8 cellular contexts compared by ENCODE assay signal in the genomic region with DNA sequence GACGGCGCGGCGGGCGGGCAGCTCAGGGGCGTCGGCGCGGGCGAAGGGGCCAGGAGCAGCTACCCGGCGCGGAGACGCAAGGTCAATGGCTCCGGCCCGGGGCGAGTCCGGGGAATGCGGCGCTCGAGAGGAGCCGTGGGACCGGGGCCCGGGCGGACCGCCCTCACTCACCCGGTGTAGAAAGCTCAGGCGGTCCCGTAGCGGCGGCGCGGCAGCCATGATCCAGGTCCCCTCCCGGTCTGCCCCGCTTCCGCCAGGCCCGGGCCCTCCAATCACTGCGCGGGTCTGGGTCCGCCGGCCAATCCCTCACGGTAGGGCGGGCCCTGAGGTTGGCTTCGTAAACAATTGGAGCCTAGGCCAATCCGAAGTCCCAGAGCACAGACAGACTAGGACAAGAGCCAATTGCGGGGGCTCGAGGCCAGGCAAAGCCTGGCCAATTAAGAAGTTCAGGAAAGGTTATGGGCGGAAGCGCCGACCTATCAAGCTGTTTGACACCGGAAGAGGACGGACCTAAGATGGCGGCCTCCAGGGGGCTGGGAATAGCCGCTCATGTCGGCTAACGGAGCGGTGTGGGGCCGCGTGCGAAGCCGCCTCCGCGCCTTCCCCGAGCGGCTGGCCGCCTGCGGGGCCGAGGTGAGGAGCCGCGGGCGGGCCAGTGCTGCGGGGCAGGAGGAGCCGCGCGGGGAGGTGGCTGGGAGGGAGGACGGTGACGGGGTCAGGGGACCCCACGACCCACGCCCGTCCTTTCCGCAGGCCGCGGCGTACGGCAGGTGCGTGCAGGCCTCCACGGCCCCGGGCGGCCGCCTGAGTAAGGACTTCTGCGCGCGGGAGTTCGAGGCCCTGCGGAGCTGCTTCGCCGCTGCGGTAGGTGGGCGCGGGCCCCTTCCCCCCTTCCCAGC. TPM values are rescaled to one million over a fixed set of nuclear protein-coding genes. Genes with fewer than 3 reads are reported as not detected.
DNase-seq lines count a peak whose midpoint lies in the region; ATAC-seq and TF ChIP-seq lines count a peak whose summit lies in the region.

A gene with protein sequence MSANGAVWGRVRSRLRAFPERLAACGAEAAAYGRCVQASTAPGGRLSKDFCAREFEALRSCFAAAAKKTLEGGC (plus strand): TSS at position 504 of the 899 bp plus-strand sequence. CDS start 46 bp downstream, at position 550.
TSS of gene TEPSIN (minus strand) at position 241 of the 899 bp plus-strand sequence. CDS start at position 219, 22 bp downstream.

- ATAC-seq in GM21515 (IDR thresholded peaks at IDR 0.05; ENCODE audit: unreplicated experiment): peak; percentile 88

- 0 out of 2 replicates have a peak, but pooled peaks cover 4% of the 10 kb centered on the region for H4K20me1 ChIP-seq in OCI-LY3 (ENCODE audit: insufficient read depth, low read length)

- H3K9me3 ChIP-seq in OCI-LY3 (ENCODE audit: insufficient read depth, low read length): no peaks in the 10 kb centered on the region

- peaks cover 41% of the 10 kb centered on the region for H3K79me2 ChIP-seq in OCI-LY3 (ENCODE audit: low read length)

- peaks cover 10% of the 10 kb centered on the region for H3K27me3 Mint-ChIP-seq in endothelial cell (ENCODE audit: unreplicated experiment)
- no peaks in the 10 kb centered on the region for H3K27me3 Mint-ChIP-seq in mesothelial cell of epicardium (ENCODE audit: low read depth)

- peak within 1 kb of the TSS; percentile 78 for H3K9ac ChIP-seq in OCI-LY3 (ENCODE audit: low read length)

- no peaks in the 10 kb centered on the region for H3K27me3 ChIP-seq in OCI-LY3 (ENCODE audit: low read depth, low read length)

- TF ChIP-seq CTCF in OCI-LY3 (IDR thresholded peaks at IDR 0.05; ENCODE audit: low read depth, low read length) (no peak), endothelial cell (IDR thresholded peaks at IDR 0.05; ENCODE audit: unreplicated experiment) (no peak), mesothelial cell of epicardium (IDR thresholded peaks at IDR 0.05; ENCODE audit: unreplicated experiment) (no peak)

- H3K4me3 Mint-ChIP-seq in endothelial cell (ENCODE audit: unreplicated experiment) (peak within 1 kb of the TSS; percentile 96), mesothelial cell of epicardium (peak within 1 kb of the TSS; percentile 91)

- H3K4me1 Mint-ChIP-seq in endothelial cell (ENCODE audit: unreplicated experiment) (peaks cover 9% of the 10 kb centered on the region), mesothelial cell of epicardium (peaks cover 22% of the 10 kb centered on the region)

- DNase-seq in D341Med (ENCODE audit: low spot score) (peak; percentile 100), HuH-7 (ENCODE audit: low spot score) (peak; percentile 100), endothelial cell (ENCODE audit: low spot score) (peak; percentile 93), mesothelial cell of epicardium (ENCODE audit: low spot score in 2 of 2, unreplicated experiment in 2 of 2) (peak; percentile 92 to 94)
- DNase-seq in activated CD8-positive, alpha-beta memory T cell treated with anti-CD3 and anti-CD28 coated beads, Interleukin-2, amount 50 U/mL, for 48 hours: peak; percentile 94
- DNase-seq in stimulated activated CD8-positive, alpha-beta memory T cell treated with anti-CD3 and anti-CD28 coated beads, Interleukin-15, amount 100 ng/mL, for 48 hours (ENCODE audit: low read depth in 2 of 2): peak; percentile 92 to 93

- peaks cover 18% of the 10 kb centered on the region for H3K36me3 ChIP-seq in OCI-LY3 (replicated peaks; ENCODE audit: low read depth, low read length)

- H2AFZ ChIP-seq in OCI-LY3 (ENCODE audit: low read depth, low read length): no peak within 1 kb of the TSS

- H3K9me3 Mint-ChIP-seq in endothelial cell (ENCODE audit: unreplicated experiment): no peaks in the 10 kb centered on the region
- no peaks in the 10 kb centered on the region for H3K9me3 Mint-ChIP-seq in mesothelial cell of epicardium

- H3K27ac Mint-ChIP-seq in endothelial cell (ENCODE audit: unreplicated experiment): peak within 1 kb of the TSS; percentile 86
- peak within 1 kb of the TSS; percentile 94 for H3K27ac Mint-ChIP-seq in mesothelial cell of epicardium

- peaks cover 23% of the 10 kb centered on the region for H3K4me1 ChIP-seq in OCI-LY3 (ENCODE audit: low read length)

- peak within 1 kb of the TSS; percentile 96 for H3K4me2 ChIP-seq in OCI-LY3 (ENCODE audit: low read length)

- peak within 1 kb of the TSS; percentile 92 for H3K4me3 ChIP-seq in OCI-LY3 (ENCODE audit: low read length)

- peak within 1 kb of the TSS; percentile 64 for H3K27ac ChIP-seq in OCI-LY3 (ENCODE audit: low read length)

- H3K36me3 Mint-ChIP-seq in endothelial cell (ENCODE audit: low read depth, unreplicated experiment) (peaks cover 6% of the 10 kb centered on the region), mesothelial cell of epicardium (peaks cover 8% of the 10 kb centered on the region)

RNA-seq across cellular contexts. Expression of the first gene that starts in this region (rescaled TPM):
- total RNA-seq in endothelial cell (ENCODE audit: unreplicated experiment) (31.2 TPM), mesothelial cell of epicardium (46.8 to 47.6 TPM (median 47.3 TPM) in 3 replicates)

RNA-seq across cellular contexts. Expression of gene TEPSIN, which starts in this region (rescaled TPM):
- total RNA-seq in endothelial cell (ENCODE audit: unreplicated experiment) (43.8 TPM), mesothelial cell of epicardium (44.6 to 49.2 TPM (median 45.0 TPM) in 3 replicates)

Comparison
In these comparisons a context has a peak if more than half of its experiments do, and no peak if none do; other contexts are left out.
1. Peak in every context shown above with its lines: DNase-seq, ATAC-seq, H3K4me3 ChIP-seq and H3K27ac ChIP-seq.